Comparison of ENCODE assay signal across 8 cellular contexts in the genomic region with DNA sequence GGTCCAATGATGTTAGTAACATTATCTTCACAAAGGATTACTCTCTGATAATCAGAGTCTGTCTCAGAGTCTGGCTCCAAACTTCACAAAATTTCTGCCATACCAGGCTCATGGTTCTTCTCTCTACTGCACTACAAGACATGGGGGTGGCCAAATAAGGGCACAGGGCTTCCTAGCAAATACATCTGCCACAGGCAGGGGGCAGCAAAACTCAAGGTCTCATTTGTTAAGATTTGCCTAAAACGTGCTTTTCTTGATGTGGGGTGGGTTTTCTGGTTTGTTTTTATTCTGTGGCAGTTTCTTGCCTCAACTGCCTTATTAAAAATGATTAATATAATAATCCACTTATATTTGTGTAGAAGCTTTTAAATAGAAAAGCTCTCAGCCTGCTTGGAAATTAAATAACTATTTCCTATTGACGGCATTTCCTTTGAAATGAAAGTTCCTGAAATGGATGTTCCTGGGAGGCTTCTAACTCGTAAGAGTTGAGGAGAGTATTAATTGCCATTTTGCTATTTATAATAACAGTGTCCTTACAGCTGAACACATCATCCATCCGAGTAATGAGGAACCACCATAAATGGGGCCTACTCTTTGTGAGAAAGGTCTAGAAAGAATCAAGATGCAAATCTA. TPM values are rescaled to one million over a fixed set of nuclear protein-coding genes. Genes with fewer than 3 reads are reported as not detected.
A peak's percentile ranks its signal among the peaks of the same experiment; 100 is the strongest.
DNase-seq lines count a peak whose midpoint lies in the region; ATAC-seq and TF ChIP-seq lines count a peak whose summit lies in the region.

No MANE protein-coding gene starts in this region.

- H3K4me3 ChIP-seq in naive thymus-derived CD4-positive, alpha-beta T cell (ENCODE audit: low read length), result no peak overlapping the region
- no peak overlapping the region for H3K4me3 ChIP-seq in thyroid gland (replicated peaks in 1 of 3)

- no peaks in the 10 kb centered on the region for H3K27me3 ChIP-seq in naive thymus-derived CD4-positive, alpha-beta T cell (ENCODE audit: control insufficient read depth in 2 of 2, insufficient read depth in 2 of 2, low read length in 2 of 2)
- H3K27me3 ChIP-seq in thyroid gland, result no peaks in the 10 kb centered on the region

- CTCF ChIA-PET in naive thymus-derived CD4-positive, alpha-beta T cell (lab: Charles Lee), result interaction anchor here (0.7 to 1.4 kb wide), 3 partner anchors 10 to 298 kb away, joined by 3 to 4 read pairs (median 3); no protein-coding TSS in a partner anchor

- H3K9me3 Mint-ChIP-seq in endothelial cell (ENCODE audit: unreplicated experiment), result no peaks in the 10 kb centered on the region
- H3K9me3 Mint-ChIP-seq in naive thymus-derived CD4-positive, alpha-beta T cell, result no peaks in the 10 kb centered on the region

- H3K27ac ChIP-seq in naive thymus-derived CD4-positive, alpha-beta T cell (ENCODE audit: low read depth, low read length), result no peak overlapping the region
- H3K27ac ChIP-seq in thyroid gland, result no peak overlapping the region

- intact Hi-C loops in naive thymus-derived CD4-positive, alpha-beta T cell (cut with micrococcal nuclease), result loop anchor here (1.0 kb wide), 3 partner anchors 63 to 297 kb away; no protein-coding TSS in a partner anchor
- intact Hi-C loops in thyroid gland (cut with DNase I), result no loop called here

- no peaks in the 10 kb centered on the region for H3K4me1 ChIP-seq in naive thymus-derived CD4-positive, alpha-beta T cell (ENCODE audit: control insufficient read depth in 2 of 2, insufficient read depth in 2 of 2, low read length in 2 of 2)
- H3K4me1 ChIP-seq in thyroid gland, result no peaks in the 10 kb centered on the region

- no peaks in the 10 kb centered on the region for H3K4me1 Mint-ChIP-seq in endothelial cell (ENCODE audit: unreplicated experiment)
- H3K4me1 Mint-ChIP-seq in naive thymus-derived CD4-positive, alpha-beta T cell, result peaks cover 0 to 5% (median 0%) of the 10 kb centered on the region in 7 donors

- POLR2A ChIA-PET in naive thymus-derived CD4-positive, alpha-beta T cell (lab: Charles Lee), result interaction anchor here (0.6 kb wide), 2 partner anchors 10 to 1024 kb away, joined by 3 read pairs; no protein-coding TSS in a partner anchor

- TF ChIP-seq POLR2A in thyroid gland (IDR thresholded peaks at IDR 0.05), result no peak

- H3K36me3 ChIP-seq in naive thymus-derived CD4-positive, alpha-beta T cell (ENCODE audit: control insufficient read depth in 2 of 3, insufficient read depth in 3 of 3, low read length in 3 of 3), result no peaks in the 10 kb centered on the region
- no peaks in the 10 kb centered on the region for H3K36me3 ChIP-seq in thyroid gland

- H3K27me3 Mint-ChIP-seq in endothelial cell (ENCODE audit: unreplicated experiment), result peaks cover 3% of the 10 kb centered on the region
- peaks cover 0 to 26% (median 18%) of the 10 kb centered on the region in 5 donors for H3K27me3 Mint-ChIP-seq in naive thymus-derived CD4-positive, alpha-beta T cell

- H3K9me3 ChIP-seq in naive thymus-derived CD4-positive, alpha-beta T cell (ENCODE audit: control insufficient read depth in 2 of 3, low read length in 3 of 3), result no peaks in the 10 kb centered on the region
- H3K9me3 ChIP-seq in thyroid gland, result no peaks in the 10 kb centered on the region

- TF ChIP-seq CTCF in endothelial cell (IDR thresholded peaks at IDR 0.05; ENCODE audit: unreplicated experiment) (peak; percentile 81), thyroid gland (IDR thresholded peaks at IDR 0.05) (peak in 5 of 6 experiments; percentile 27 to 72 (median 48))

- H3K36me3 Mint-ChIP-seq in endothelial cell (ENCODE audit: low read depth, unreplicated experiment), result no peaks in the 10 kb centered on the region
- no peaks in the 10 kb centered on the region for H3K36me3 Mint-ChIP-seq in naive thymus-derived CD4-positive, alpha-beta T cell

- no peak overlapping the region for H3K27ac Mint-ChIP-seq in endothelial cell (ENCODE audit: unreplicated experiment)
- no peak overlapping the region for H3K27ac Mint-ChIP-seq in naive thymus-derived CD4-positive, alpha-beta T cell

- WGBS in thyroid gland, 2 donors, result 59 to 63% methylated on average over 4 of the region's 4 CpGs

- DNase-seq in NCI-H1417 (lab: John Stamatoyannopoulos, UW), result peak; percentile 32 to 76 (median 63)
- DNase-seq in NCI-H1417 treated with DMSO at 0.1 percent for 48 hours (lab: John Stamatoyannopoulos, UW), result no peak
- DNase-seq in NCI-H510A treated with DMSO at 0.1 percent for 48 hours (lab: John Stamatoyannopoulos, UW), result peak; percentile 51
- peak; percentile 21 to 34 for DNase-seq in activated CD4-positive, alpha-beta T cell treated with anti-CD3 and anti-CD28 coated beads, Interleukin-2, amount 50 U/mL, for 4 hours
- peak; percentile 63 for DNase-seq in endothelial cell (ENCODE audit: low spot score)
- peak in 8 of 9 donors; percentile 3 to 44 (median 33) for DNase-seq in naive thymus-derived CD4-positive, alpha-beta T cell
- peak; percentile 38 to 58 for DNase-seq in thyroid gland

- no peak overlapping the region for H3K4me3 Mint-ChIP-seq in endothelial cell (ENCODE audit: unreplicated experiment)
- no peak overlapping the region for H3K4me3 Mint-ChIP-seq in naive thymus-derived CD4-positive, alpha-beta T cell

- peak; percentile 72 for ATAC-seq in HG03103 (IDR thresholded peaks at IDR 0.05; ENCODE audit: low read depth, unreplicated experiment)
- peak; percentile 79 for ATAC-seq in naive thymus-derived CD4-positive, alpha-beta T cell

RNA-seq across cellular contexts. Expression of a gene that starts 53.8 kb away (rescaled TPM):
- not detected for total RNA-seq in endothelial cell (ENCODE audit: unreplicated experiment)
- total RNA-seq in naive thymus-derived CD4-positive, alpha-beta T cell, result not detected
- polyA plus RNA-seq in naive thymus-derived CD4-positive, alpha-beta T cell, result not detected
- total RNA-seq in thyroid gland, result 1 to 10 TPM in 1 of 4 donors, not detected in 3; 1.5 TPM
